Comparison of ENCODE assay signal across 8 cellular contexts in the genomic region with DNA sequence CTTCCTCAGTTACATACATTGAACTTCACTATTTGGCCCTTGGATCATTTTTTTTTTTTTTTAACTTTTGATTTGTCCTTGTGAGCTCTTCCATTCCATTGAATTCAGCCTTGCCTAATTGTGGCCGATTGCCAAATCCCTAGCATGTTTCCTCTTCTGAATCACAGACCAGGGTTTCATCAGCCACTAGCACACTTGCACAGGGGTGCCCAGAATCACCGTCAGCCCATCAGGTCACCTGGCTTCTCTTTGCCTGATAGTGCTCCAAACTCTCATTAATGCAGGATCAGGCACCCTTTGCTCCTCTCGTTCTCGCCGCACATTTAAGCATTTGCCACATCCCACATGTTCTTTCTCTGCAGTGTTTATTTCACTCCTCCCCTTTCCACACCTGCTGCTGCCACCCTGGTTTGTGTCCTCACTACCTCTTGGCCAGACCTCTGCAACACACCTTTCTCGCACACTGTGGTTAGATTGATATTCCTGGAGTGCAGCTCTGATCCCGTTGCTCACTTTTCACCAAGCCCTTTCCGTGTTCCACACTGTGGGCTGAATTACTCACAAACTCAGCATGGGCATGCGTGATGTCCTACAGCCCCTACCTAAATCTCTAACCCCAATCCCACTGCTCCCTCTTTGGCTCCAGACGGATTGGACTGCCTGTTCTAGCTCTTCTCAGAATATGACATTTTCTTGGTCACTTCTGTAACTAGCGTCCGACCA. TPM values are rescaled to one million over a fixed set of nuclear protein-coding genes. Genes with fewer than 3 reads are reported as not detected.
DNase-seq lines count a peak whose midpoint lies in the region; ATAC-seq and TF ChIP-seq lines count a peak whose summit lies in the region.

No MANE protein-coding gene starts in this region.

- ATAC-seq in HG03095 (IDR thresholded peaks at IDR 0.05; ENCODE audit: unreplicated experiment): no peak

- CTCF ChIA-PET in Caco-2 (lab: Charles Lee): interaction anchor here (1.0 kb wide), 1 partner anchor 27 kb away, joined by 3 read pairs; no protein-coding TSS in a partner anchor

- no peaks in the 10 kb centered on the region for H3K27me3 Mint-ChIP-seq in Caco-2 (ENCODE audit: insufficient read depth, unreplicated experiment)
- no peaks in the 10 kb centered on the region for H3K27me3 Mint-ChIP-seq in mesothelial cell of epicardium (ENCODE audit: low read depth)

- DNase-seq in Caco-2: no peak
- peak; percentile 74 for DNase-seq in RPMI7951 (ENCODE audit: low read depth)
- peak; percentile 90 to 97 for DNase-seq in foreskin fibroblast
- DNase-seq in mesothelial cell of epicardium (ENCODE audit: low spot score in 2 of 2, unreplicated experiment in 2 of 2): no peak
- DNase-seq in KBM-7: no peak
- DNase-seq in NCI-H526 (lab: John Stamatoyannopoulos, UW): no peak

- no peak for TF ChIP-seq CTCF in Caco-2 (IDR thresholded peaks at IDR 0.05; ENCODE audit: insufficient read depth in 1 of 2, low read depth in 1 of 2, low read length in 1 of 2, severe bottlenecking in 1 of 2, unreplicated experiment in 1 of 2)
- TF ChIP-seq CTCF in foreskin fibroblast (IDR thresholded peaks at IDR 0.05; ENCODE audit: low read depth, low read length): no peak
- TF ChIP-seq CTCF in mesothelial cell of epicardium (IDR thresholded peaks at IDR 0.05; ENCODE audit: unreplicated experiment): no peak

- H3K27ac Mint-ChIP-seq in Caco-2 (ENCODE audit: unreplicated experiment) (peak overlapping the region; percentile 27), mesothelial cell of epicardium (no peak overlapping the region)

- H3K36me3 ChIP-seq in Caco-2 (ENCODE audit: control insufficient read depth, insufficient read depth, low read length): peaks cover 8% of the 10 kb centered on the region
- peaks cover 6% of the 10 kb centered on the region for H3K36me3 ChIP-seq in rectal smooth muscle tissue (ENCODE audit: control insufficient read depth, insufficient read depth, low read length)

- H3K4me3 Mint-ChIP-seq in Caco-2 (ENCODE audit: unreplicated experiment): no peak overlapping the region
- no peak overlapping the region for H3K4me3 Mint-ChIP-seq in mesothelial cell of epicardium

- intact Hi-C loops in Caco-2 (cut with micrococcal nuclease; ENCODE audit: unreplicated experiment): no loop called here

- H3K9me3 Mint-ChIP-seq in Caco-2 (ENCODE audit: unreplicated experiment) (no peaks in the 10 kb centered on the region), mesothelial cell of epicardium (no peaks in the 10 kb centered on the region)

- no peak overlapping the region for H3K9ac ChIP-seq in rectal smooth muscle tissue (ENCODE audit: low read length)

- H3K9me3 ChIP-seq in Caco-2: 0 out of 2 replicates have a peak, but pooled peaks cover 4% of the 10 kb centered on the region

- in situ Hi-C loops in KBM-7 (cut with MboI; ENCODE audit: low pct_unique_long_range_greater_than_20kb, low sequenced_read_pairs): no loop called here

- no peak overlapping the region for H3K4me3 ChIP-seq in Caco-2 (ENCODE audit: low read depth, low read length)
- H3K4me3 ChIP-seq in foreskin fibroblast (ENCODE audit: low read depth in 1 of 2, low read length in 2 of 2): peak overlapping the region in 1 of 2 donors; percentile 2
- H3K4me3 ChIP-seq in rectal smooth muscle tissue (ENCODE audit: low read length): peak overlapping the region; percentile 14

- POLR2A ChIA-PET in Caco-2 (lab: Charles Lee): interaction anchor here (0.6 kb wide), 2 partner anchors 33 to 41 kb away, joined by 3 read pairs; no protein-coding TSS in a partner anchor

- H3K4me1 ChIP-seq in Caco-2 (0 out of 2 replicates have a peak, but pooled peaks cover 11% of the 10 kb centered on the region), rectal smooth muscle tissue (ENCODE audit: control insufficient read depth, insufficient read depth, low read length) (peaks cover 27% of the 10 kb centered on the region)

- H3K27me3 ChIP-seq in Caco-2 (replicated peaks; ENCODE audit: control insufficient read depth, insufficient read depth, low read length) (no peaks in the 10 kb centered on the region), rectal smooth muscle tissue (ENCODE audit: control insufficient read depth, insufficient read depth, low read length) (no peaks in the 10 kb centered on the region)

- BruUV-seq in Caco-2 (replicated peaks; lab: Mats Ljungman, UMichigan): no TSS peak

- H3K36me3 Mint-ChIP-seq in Caco-2 (ENCODE audit: insufficient read depth, unreplicated experiment) (peaks cover 56% of the 10 kb centered on the region), mesothelial cell of epicardium (peaks cover 12% of the 10 kb centered on the region)

- H3K4me1 Mint-ChIP-seq in Caco-2 (ENCODE audit: low read depth, unreplicated experiment) (peaks cover 38% of the 10 kb centered on the region), mesothelial cell of epicardium (peaks cover 22% of the 10 kb centered on the region)

- no peak overlapping the region for H3K27ac ChIP-seq in rectal smooth muscle tissue (ENCODE audit: low read depth, low read length)

RNA-seq across cellular contexts. Expression of a gene that starts 9.8 kb away (rescaled TPM):
- total RNA-seq in Caco-2 (2022) (47.8 and 54.6 TPM in 2 replicates), mesothelial cell of epicardium (77.3 to 80.4 TPM (median 79.0 TPM) in 3 replicates)
- 19.5 and 24.5 TPM in 2 replicates for total RNA-seq in RPMI7951 (2014; rRNA removed; shearing (Covaris generic))

Comparison
In these comparisons a context has a peak if more than half of its experiments do, and no peak if none do; other contexts are left out.
1. DNase-seq: peak in RPMI7951 (single experiment) and foreskin fibroblast (2 of 2); none in Caco-2 (0 of 2), mesothelial cell of epicardium (0 of 2), KBM-7 (single experiment) and NCI-H526 (0 of 2).